Comparison of ENCODE assay signal across 18 cellular contexts in genomic region chr6:53892707-53893106, GRCh38.
DNase-seq lines count a peak whose midpoint lies in the region; ATAC-seq, FAIRE-seq and TF ChIP-seq lines count a peak whose summit lies in the region.
"Had no signal": no experiment of that assay in that cellular context is flagged by ENCODE, and none has a peak within 500 bp of the region (broad histone marks: within the 10 kb centered on the region; RNA-seq: fewer than 3 reads in every experiment).

No MANE protein-coding gene starts in this region.

- H3K79me2 ChIP-seq in keratinocyte (ENCODE audit: control insufficient read depth, insufficient read depth, low read length): peaks cover 2% of the 10 kb centered on the region

- no peak overlapping the region for H3K9ac ChIP-seq in keratinocyte (ENCODE audit: control insufficient read depth, extremely low read depth, insufficient read depth, low read length)

- peak; percentile 17 for FAIRE-seq in keratinocyte (lab: Jason Lieb, UNC)
- FAIRE-seq: A204.1 had no signal

- dilution Hi-C loops in keratinocyte (cut with MboI; ENCODE audit: extremely low pct_ligation_motif_present, low sequenced_read_pairs): no loop called here

- no peak overlapping the region for H3K4me3 Mint-ChIP-seq in activated CD8-positive, alpha-beta memory T cell treated with anti-CD3 and anti-CD28 coated beads, Interleukin-2, amount 10 ng/mL, durations not matched to agents 7 days and 5 days
- H3K4me3 Mint-ChIP-seq in progenitor cell of endocrine pancreas (ENCODE audit: low read depth): no peak overlapping the region
- H3K4me3 Mint-ChIP-seq: activated CD4-positive, alpha-beta T cell treated with anti-CD3 and anti-CD28 coated beads, Interleukin-2, amount 10 ng/mL, durations not matched to agents 24 days and 14 days; activated naive CD4-positive, alpha-beta T cell treated with anti-CD3 and anti-CD28 coated beads, Interleukin-2, amount 10 ng/mL, durations not matched to agents 7 days and 5 days; IgD-negative memory B cell; T-cell had no signal

- H3K27me3 Mint-ChIP-seq in activated CD8-positive, alpha-beta memory T cell treated with anti-CD3 and anti-CD28 coated beads, Interleukin-2, amount 10 ng/mL, durations not matched to agents 7 days and 5 days: no peaks in the 10 kb centered on the region
- no peaks in the 10 kb centered on the region for H3K27me3 Mint-ChIP-seq in progenitor cell of endocrine pancreas
- H3K27me3 Mint-ChIP-seq: activated CD4-positive, alpha-beta T cell treated with anti-CD3 and anti-CD28 coated beads, Interleukin-2, amount 10 ng/mL, durations not matched to agents 24 days and 14 days; activated naive CD4-positive, alpha-beta T cell treated with anti-CD3 and anti-CD28 coated beads, Interleukin-2, amount 10 ng/mL, durations not matched to agents 7 days and 5 days; IgD-negative memory B cell; T-cell had no signal

- H3K4me1 Mint-ChIP-seq in activated CD8-positive, alpha-beta memory T cell treated with anti-CD3 and anti-CD28 coated beads, Interleukin-2, amount 10 ng/mL, durations not matched to agents 7 days and 5 days: peaks cover 20% of the 10 kb centered on the region
- H3K4me1 Mint-ChIP-seq in progenitor cell of endocrine pancreas (ENCODE audit: low read depth): peaks cover 15% of the 10 kb centered on the region

- peak; percentile 39 for ATAC-seq in activated CD8-positive, alpha-beta memory T cell treated with anti-CD3 and anti-CD28 coated beads, Interleukin-2, amount 10 ng/mL, durations not matched to agents 7 days and 5 days
- ATAC-seq in GM21619 (IDR thresholded peaks at IDR 0.05; ENCODE audit: unreplicated experiment) (peak; percentile 78), HG03135 (IDR thresholded peaks at IDR 0.05; ENCODE audit: unreplicated experiment) (peak; percentile 76), gastroesophageal sphincter (no peak)
- ATAC-seq: T-cell had no signal

- TF ChIP-seq EP300 in gastroesophageal sphincter (IDR thresholded peaks at IDR 0.05): no peak

- H3K4me1 ChIP-seq in keratinocyte (ENCODE audit: control insufficient read depth, extremely low read depth, insufficient read depth, low read length) (peaks cover 13% of the 10 kb centered on the region), gastroesophageal sphincter (peaks cover 0 to 15% (median 5%) of the 10 kb centered on the region in 3 donors)

- H4K20me1 ChIP-seq in keratinocyte (ENCODE audit: control insufficient read depth, extremely low read depth, insufficient read depth, low read length): no peaks in the 10 kb centered on the region

- 67 to 82% methylated on average over 1 of the region's 1 CpG for WGBS in gastroesophageal sphincter (ENCODE audit: low coverage in 1 of 2), 2 donors

- no peak overlapping the region for H2AFZ ChIP-seq in keratinocyte (ENCODE audit: control insufficient read depth, low read length)

- no peaks in the 10 kb centered on the region for H3K9me3 Mint-ChIP-seq in activated CD8-positive, alpha-beta memory T cell treated with anti-CD3 and anti-CD28 coated beads, Interleukin-2, amount 10 ng/mL, durations not matched to agents 7 days and 5 days (ENCODE audit: low read depth)
- H3K9me3 Mint-ChIP-seq in progenitor cell of endocrine pancreas (ENCODE audit: low read depth): no peaks in the 10 kb centered on the region
- H3K9me3 Mint-ChIP-seq: activated CD4-positive, alpha-beta T cell treated with anti-CD3 and anti-CD28 coated beads, Interleukin-2, amount 10 ng/mL, durations not matched to agents 24 days and 14 days; activated naive CD4-positive, alpha-beta T cell treated with anti-CD3 and anti-CD28 coated beads, Interleukin-2, amount 10 ng/mL, durations not matched to agents 7 days and 5 days; IgD-negative memory B cell; T-cell had no signal

- no peak overlapping the region for H3K4me2 ChIP-seq in keratinocyte (ENCODE audit: control insufficient read depth, extremely low read depth, insufficient read depth, low read depth, low read length)

- TF ChIP-seq POLR2A in gastroesophageal sphincter (IDR thresholded peaks at IDR 0.05): no peak

- peaks cover 5% of the 10 kb centered on the region for H3K36me3 Mint-ChIP-seq in activated CD8-positive, alpha-beta memory T cell treated with anti-CD3 and anti-CD28 coated beads, Interleukin-2, amount 10 ng/mL, durations not matched to agents 7 days and 5 days
- peaks cover 8% of the 10 kb centered on the region for H3K36me3 Mint-ChIP-seq in progenitor cell of endocrine pancreas (ENCODE audit: insufficient read depth)
- H3K36me3 Mint-ChIP-seq: activated naive CD4-positive, alpha-beta T cell treated with anti-CD3 and anti-CD28 coated beads, Interleukin-2, amount 10 ng/mL, durations not matched to agents 7 days and 5 days had no signal

- H3K27ac Mint-ChIP-seq in activated CD8-positive, alpha-beta memory T cell treated with anti-CD3 and anti-CD28 coated beads, Interleukin-2, amount 10 ng/mL, durations not matched to agents 7 days and 5 days: no peak overlapping the region
- H3K27ac Mint-ChIP-seq in progenitor cell of endocrine pancreas: no peak overlapping the region
- H3K27ac Mint-ChIP-seq: activated CD4-positive, alpha-beta T cell treated with anti-CD3 and anti-CD28 coated beads, Interleukin-2, amount 10 ng/mL, durations not matched to agents 24 days and 14 days; activated naive CD4-positive, alpha-beta T cell treated with anti-CD3 and anti-CD28 coated beads, Interleukin-2, amount 10 ng/mL, durations not matched to agents 7 days and 5 days; IgD-negative memory B cell; T-cell had no signal

- H3K4me3 ChIP-seq in keratinocyte (ENCODE audit: control insufficient read depth in 2 of 3, extremely low read depth in 1 of 3, insufficient read depth in 2 of 3, low read depth in 1 of 3, low read length in 3 of 3) (no peak overlapping the region), gastroesophageal sphincter (no peak overlapping the region)
- H3K4me3 ChIP-seq: tibial nerve had no signal

- H3K27ac ChIP-seq in keratinocyte (ENCODE audit: control insufficient read depth, insufficient read depth, low read length): no peak overlapping the region
- no peak overlapping the region for H3K27ac ChIP-seq in gastroesophageal sphincter
- H3K27ac ChIP-seq: epithelial cell of prostate, tibial nerve had no signal

- H3K9me3 ChIP-seq in keratinocyte (ENCODE audit: control insufficient read depth, low read depth, low read length) (no peaks in the 10 kb centered on the region), gastroesophageal sphincter (no peaks in the 10 kb centered on the region)
- H3K9me3 ChIP-seq: tibial nerve had no signal

- H3K9me1 ChIP-seq in keratinocyte (ENCODE audit: control insufficient read depth, extremely low read depth, insufficient read depth, low read length): no peaks in the 10 kb centered on the region

- DNase-seq in activated CD8-positive, alpha-beta memory T cell treated with anti-CD3 and anti-CD28 coated beads, Interleukin-2, amount 10 ng/mL, durations not matched to agents 7 days and 5 days: no peak
- no peak for DNase-seq in activated CD8-positive, alpha-beta memory T cell treated with anti-CD3 and anti-CD28 coated beads, Interleukin-2, amount 50 U/mL, for 4 hours
- no peak for DNase-seq in keratinocyte (ENCODE audit: low read depth, low spot score)
- DNase-seq in NOMO-1 treated with DMSO at 0.1 percent for 48 hours (lab: John Stamatoyannopoulos, UW; ENCODE audit: unreplicated experiment): no peak
- no peak for DNase-seq in progenitor cell of endocrine pancreas (ENCODE audit: low spot score, unreplicated experiment)
- DNase-seq: activated CD4-positive, alpha-beta T cell treated with anti-CD3 and anti-CD28 coated beads, Interleukin-2, amount 10 ng/mL, durations not matched to agents 24 days and 14 days; activated naive CD4-positive, alpha-beta T cell treated with anti-CD3 and anti-CD28 coated beads, Interleukin-2, amount 10 ng/mL, durations not matched to agents 7 days and 5 days; cerebellar nuclear complex; hypothalamus; nucleus accumbens; T-cell had no signal

- CTCF ChIA-PET in activated CD8-positive, alpha-beta memory T cell treated with anti-CD3 and anti-CD28 coated beads, Interleukin-2, amount 10 ng/mL, durations not matched to agents 7 days and 5 days (lab: Charles Lee): no interaction called here

- H3K27me3 ChIP-seq in keratinocyte (ENCODE audit: control insufficient read depth, extremely low read depth, insufficient read depth, low read length) (no peaks in the 10 kb centered on the region), gastroesophageal sphincter (no peaks in the 10 kb centered on the region)
- H3K27me3 ChIP-seq: tibial nerve had no signal

- peaks cover 0 to 2% of the 10 kb centered on the region in 2 experiments for H3K36me3 ChIP-seq in keratinocyte (ENCODE audit: control insufficient read depth in 2 of 2, extremely low read depth in 1 of 2, insufficient read depth in 2 of 2, low read length in 2 of 2)
- H3K36me3 ChIP-seq in gastroesophageal sphincter: peaks cover 0 to 6% of the 10 kb centered on the region in 2 donors

- TF ChIP-seq CTCF in keratinocyte (optimal IDR thresholded peaks at IDR 0.05 in 1 of 3, IDR thresholded peaks at IDR 0.05 in 1 of 3, conservative IDR thresholded peaks at IDR 0.05 in 1 of 3; ENCODE audit: extremely low read depth in 1 of 3, insufficient read depth in 2 of 3, low read length in 3 of 3): no peak
- TF ChIP-seq CTCF in progenitor cell of endocrine pancreas (IDR thresholded peaks at IDR 0.05; ENCODE audit: unreplicated experiment): no peak
- TF ChIP-seq CTCF in gastroesophageal sphincter (IDR thresholded peaks at IDR 0.05): no peak
